In the genomic region with DNA sequence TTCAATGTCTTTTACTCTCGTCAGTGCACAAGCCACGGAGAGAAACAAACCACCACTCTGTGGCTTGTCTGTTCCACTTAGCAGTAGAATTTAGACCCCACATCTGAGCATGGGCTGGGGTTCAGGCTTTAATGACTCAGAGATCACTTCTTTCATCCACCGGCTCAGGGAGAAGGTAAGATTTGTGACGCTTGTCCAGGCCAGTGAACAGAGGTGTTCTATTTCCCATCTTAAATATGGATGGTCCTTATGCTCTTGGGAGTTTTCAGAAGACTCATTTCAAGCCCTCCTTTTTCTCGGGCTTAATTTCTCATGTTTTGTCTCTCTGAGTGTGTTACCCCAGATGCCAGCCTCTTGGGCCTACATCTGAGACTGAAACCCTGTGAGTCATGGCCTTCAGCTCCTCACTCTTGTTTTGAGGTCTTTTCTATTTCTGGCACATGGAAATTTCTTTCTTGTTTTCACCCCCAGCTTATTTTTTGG, we compare ENCODE assay signal across 9 cellular contexts.
DNase-seq lines count a peak whose midpoint lies in the region; ATAC-seq and TF ChIP-seq lines count a peak whose summit lies in the region.
"Had no signal": no experiment of that assay in that cellular context is flagged by ENCODE, and none has a peak within 500 bp of the region (broad histone marks: within the 10 kb centered on the region; RNA-seq: fewer than 3 reads in every experiment).

No MANE protein-coding gene starts in this region.

- CTCF ChIA-PET in activated CD8-positive, alpha-beta T cell treated with anti-CD3 and anti-CD28 coated beads for 36 hours (lab: Charles Lee) = interaction anchor here (1.4 to 1.9 kb wide), 3 partner anchors 11 to 33 kb away, joined by 3 to 5 read pairs (median 4); no protein-coding TSS in a partner anchor

- ATAC-seq in HG02943 (IDR thresholded peaks at IDR 0.05; ENCODE audit: low read depth, unreplicated experiment) (peak; percentile 96), Right ventricle myocardium superior (ENCODE audit: poor library complexity) (no peak)
- ATAC-seq in activated CD8-positive, alpha-beta T cell treated with anti-CD3 and anti-CD28 coated beads for 36 hours = peak; percentile 90

- peaks cover 26% of the 10 kb centered on the region for H3K4me1 Mint-ChIP-seq in activated CD8-positive, alpha-beta T cell treated with anti-CD3 and anti-CD28 coated beads for 36 hours (ENCODE audit: low read depth)
- peaks cover 42% of the 10 kb centered on the region for H3K4me1 Mint-ChIP-seq in stimulated activated naive CD8-positive, alpha-beta T cell treated with anti-CD3 and anti-CD28 coated beads, Interleukin-15, Interleukin-2, amounts not matched to agents 100 ng/mL and 50 ng/mL, for 24 hours (ENCODE audit: low read depth)

- intact Hi-C loops in activated CD8-positive, alpha-beta T cell treated with anti-CD3 and anti-CD28 coated beads for 36 hours (cut with micrococcal nuclease) = loop anchor here (10.0 kb wide), 1 partner anchor 112 kb away; no protein-coding TSS in a partner anchor
- intact Hi-C loops in Right ventricle myocardium superior (cut with DNase I) = no loop called here

- no peak for TF ChIP-seq CTCF in activated CD8-positive, alpha-beta T cell treated with anti-CD3 and anti-CD28 coated beads for 36 hours (IDR thresholded peaks at IDR 0.05)

- DNase-seq in activated T-cell treated with anti-CD3 and anti-CD28 coated beads for 48 hours (ENCODE audit: low read depth) (peak; percentile 25), activated T-cell treated with anti-CD3 and anti-CD28 coated beads for 4 hours (no peak), NCI-H748 treated with DMSO at 0.1 percent for 48 hours (lab: John Stamatoyannopoulos, UW) (no peak), NCI-H1436 treated with DMSO at 0.1 percent for 48 hours (lab: John Stamatoyannopoulos, UW) (no peak), Right ventricle myocardium superior (no peak)
- DNase-seq in activated CD8-positive, alpha-beta T cell treated with anti-CD3 and anti-CD28 coated beads for 36 hours = peak; percentile 81
- DNase-seq: NCI-H774 had no signal

- H3K27ac Mint-ChIP-seq in activated CD8-positive, alpha-beta T cell treated with anti-CD3 and anti-CD28 coated beads for 36 hours = peak overlapping the region; percentile 84
- peak overlapping the region; percentile 90 for H3K27ac Mint-ChIP-seq in stimulated activated naive CD8-positive, alpha-beta T cell treated with anti-CD3 and anti-CD28 coated beads, Interleukin-15, Interleukin-2, amounts not matched to agents 100 ng/mL and 50 ng/mL, for 24 hours

- no peaks in the 10 kb centered on the region for H3K9me3 Mint-ChIP-seq in activated CD8-positive, alpha-beta T cell treated with anti-CD3 and anti-CD28 coated beads for 36 hours
- peaks cover 6% of the 10 kb centered on the region for H3K9me3 Mint-ChIP-seq in stimulated activated naive CD8-positive, alpha-beta T cell treated with anti-CD3 and anti-CD28 coated beads, Interleukin-15, Interleukin-2, amounts not matched to agents 100 ng/mL and 50 ng/mL, for 24 hours

- no peaks in the 10 kb centered on the region for H3K36me3 Mint-ChIP-seq in activated CD8-positive, alpha-beta T cell treated with anti-CD3 and anti-CD28 coated beads for 36 hours (ENCODE audit: low read depth)
- H3K36me3 Mint-ChIP-seq in stimulated activated naive CD8-positive, alpha-beta T cell treated with anti-CD3 and anti-CD28 coated beads, Interleukin-15, Interleukin-2, amounts not matched to agents 100 ng/mL and 50 ng/mL, for 24 hours (ENCODE audit: low read depth) = peaks cover 4% of the 10 kb centered on the region

- no peak overlapping the region for H3K4me3 Mint-ChIP-seq in activated CD8-positive, alpha-beta T cell treated with anti-CD3 and anti-CD28 coated beads for 36 hours
- peak overlapping the region; percentile 51 for H3K4me3 Mint-ChIP-seq in stimulated activated naive CD8-positive, alpha-beta T cell treated with anti-CD3 and anti-CD28 coated beads, Interleukin-15, Interleukin-2, amounts not matched to agents 100 ng/mL and 50 ng/mL, for 24 hours

- POLR2A ChIA-PET in activated CD8-positive, alpha-beta T cell treated with anti-CD3 and anti-CD28 coated beads for 36 hours (lab: Charles Lee) = interaction anchor here (0.7 to 1.3 kb wide), 3 partner anchors 8 to 34 kb away, joined by 3 to 5 read pairs (median 3); no protein-coding TSS in a partner anchor

- H3K27me3 Mint-ChIP-seq in activated CD8-positive, alpha-beta T cell treated with anti-CD3 and anti-CD28 coated beads for 36 hours = peaks cover 27% of the 10 kb centered on the region
- peaks cover 51% of the 10 kb centered on the region for H3K27me3 Mint-ChIP-seq in stimulated activated naive CD8-positive, alpha-beta T cell treated with anti-CD3 and anti-CD28 coated beads, Interleukin-15, Interleukin-2, amounts not matched to agents 100 ng/mL and 50 ng/mL, for 24 hours

Comparison
In these comparisons a context has a peak if more than half of its experiments do, and no peak if none do; other contexts are left out.
1. DNase-seq: peak in activated T-cell treated with anti-CD3 and anti-CD28 coated beads for 48 hours (single experiment) and activated CD8-positive, alpha-beta T cell treated with anti-CD3 and anti-CD28 coated beads for 36 hours (single experiment); none in activated T-cell treated with anti-CD3 and anti-CD28 coated beads for 4 hours (single experiment), NCI-H748 treated with DMSO at 0.1 percent for 48 hours (single experiment), NCI-H1436 treated with DMSO at 0.1 percent for 48 hours (single experiment) and Right ventricle myocardium superior (single experiment).